In genomic region chr2:15348028-15348427, GRCh38 we compare ENCODE assay signal across 20 cellular contexts.
"Had no signal": no experiment of that assay in that cellular context is flagged by ENCODE, and none has a peak within 500 bp of the region (broad histone marks: within the 10 kb centered on the region; RNA-seq: fewer than 3 reads in every experiment).

No MANE protein-coding gene starts in this region.

- FAIRE-seq: keratinocyte, small intestine had no signal

- H3K4me1 ChIP-seq: foreskin keratinocyte, lower lobe of right lung, stomach, tibial nerve had no signal

- H3K27ac ChIP-seq: brain microvascular endothelial cell, foreskin keratinocyte, lower lobe of right lung, stomach, suprapubic skin, tibial nerve had no signal

- DNase-seq: activated CD4-positive, alpha-beta T cell treated with anti-CD3 and anti-CD28 coated beads for 4 hours; activated CD4-positive, alpha-beta T cell treated with anti-CD3 and anti-CD28 coated beads, Interleukin-2, amount 50 U/mL, for 48 hours; activated CD4-positive, CD25-positive, alpha-beta regulatory T cell; activated CD8-positive, alpha-beta memory T cell treated with anti-CD3 and anti-CD28 coated beads, Interleukin-2, amount 50 U/mL, for 48 hours; activated gamma-delta T cell; activated naive CD4-positive, alpha-beta T cell treated with anti-CD3 and anti-CD28 coated beads, Interleukin-2, amount 50 U/mL, for 16 hours; activated naive CD8-positive, alpha-beta T cell treated with anti-CD3 and anti-CD28 coated beads, Interleukin-2, amount 50 U/mL, for 24 hours; brain microvascular endothelial cell; caudate nucleus; dermis blood vessel endothelial cell; effector CD8-positive, alpha-beta T cell; lower lobe of right lung; naive thymus-derived CD8-positive, alpha-beta T cell; small intestine; stomach; T1000 had no signal

- H3K4me3 ChIP-seq: lower lobe of right lung, stomach, suprapubic skin, tibial nerve had no signal

- H3K27me3 ChIP-seq: brain microvascular endothelial cell, foreskin keratinocyte, stomach, suprapubic skin, tibial nerve had no signal
